8 cellular contexts compared by ENCODE assay signal in genomic region chr19:36417752-36418286, GRCh38. TPM values are rescaled to one million over a fixed set of nuclear protein-coding genes. Genes with fewer than 3 reads are reported as not detected.
DNase-seq lines count a peak whose midpoint lies in the region; TF ChIP-seq lines count a peak whose summit lies in the region.

No MANE protein-coding gene starts in this region.

- DNase-seq in activated CD4-positive, alpha-beta T cell treated with anti-CD3 and anti-CD28 coated beads, Interleukin-2, amount 10 ng/mL, durations not matched to agents 24 days and 14 days, result no peak
- no peak for DNase-seq in activated CD4-positive, alpha-beta T cell treated with anti-CD3 and anti-CD28 coated beads for 48 hours
- DNase-seq in kidney epithelial cell (ENCODE audit: low read depth) (no peak), testis (peak; percentile 22), SK-N-DZ (ENCODE audit: low spot score) (no peak), NCI-H2171 treated with DMSO at 0.1 percent for 48 hours (lab: John Stamatoyannopoulos, UW) (no peak), retina (no peak)

- intact Hi-C loops in activated CD4-positive, alpha-beta T cell treated with anti-CD3 and anti-CD28 coated beads, Interleukin-2, amount 10 ng/mL, durations not matched to agents 24 days and 14 days (cut with micrococcal nuclease), result loop anchor here (1.0 to 2.0 kb wide), 2 partner anchors 39 to 71 kb away; partner anchors contain the start of genes ZFP14 and ZNF566
- intact Hi-C loops in testis (cut with DNase I; ENCODE audit: low total_unique reads), result no loop called here

- TF ChIP-seq CTCF in kidney epithelial cell (IDR thresholded peaks at IDR 0.05; ENCODE audit: insufficient read depth, low read length, poor library complexity, severe bottlenecking) (no peak), testis (IDR thresholded peaks at IDR 0.05) (no peak)

- H3K4me1 ChIP-seq in testis, result peaks cover 9% of the 10 kb centered on the region

- 15 to 18% methylated on average over 5 to 25 of the region's 25 CpGs for WGBS in testis, 2 donors

- H3K9me3 ChIP-seq in testis, result no peaks in the 10 kb centered on the region

- H3K36me3 Mint-ChIP-seq in activated CD4-positive, alpha-beta T cell treated with anti-CD3 and anti-CD28 coated beads, Interleukin-2, amount 10 ng/mL, durations not matched to agents 24 days and 14 days (ENCODE audit: low read depth), result peaks cover 47% of the 10 kb centered on the region
- H3K36me3 Mint-ChIP-seq in activated naive CD8-positive, alpha-beta T cell, result peaks cover 30% of the 10 kb centered on the region

- H3K4me3 ChIP-seq in kidney epithelial cell (ENCODE audit: low read depth, low read length) (peak overlapping the region; percentile 70), testis (peak overlapping the region; percentile 90 to 91)

- peak overlapping the region; percentile 97 for H3K27ac Mint-ChIP-seq in activated CD4-positive, alpha-beta T cell treated with anti-CD3 and anti-CD28 coated beads, Interleukin-2, amount 10 ng/mL, durations not matched to agents 24 days and 14 days
- H3K27ac Mint-ChIP-seq in activated naive CD8-positive, alpha-beta T cell, result peak overlapping the region; percentile 92

- H3K9me3 Mint-ChIP-seq in activated CD4-positive, alpha-beta T cell treated with anti-CD3 and anti-CD28 coated beads, Interleukin-2, amount 10 ng/mL, durations not matched to agents 24 days and 14 days, result peaks cover 26% of the 10 kb centered on the region
- peaks cover 7% of the 10 kb centered on the region for H3K9me3 Mint-ChIP-seq in activated naive CD8-positive, alpha-beta T cell (ENCODE audit: low read depth)

- peak overlapping the region; percentile 96 for H3K4me3 Mint-ChIP-seq in activated CD4-positive, alpha-beta T cell treated with anti-CD3 and anti-CD28 coated beads, Interleukin-2, amount 10 ng/mL, durations not matched to agents 24 days and 14 days
- peak overlapping the region; percentile 92 for H3K4me3 Mint-ChIP-seq in activated naive CD8-positive, alpha-beta T cell

- H3K27me3 Mint-ChIP-seq in activated CD4-positive, alpha-beta T cell treated with anti-CD3 and anti-CD28 coated beads, Interleukin-2, amount 10 ng/mL, durations not matched to agents 24 days and 14 days, result peaks cover 6% of the 10 kb centered on the region
- H3K27me3 Mint-ChIP-seq in activated naive CD8-positive, alpha-beta T cell, result peaks cover 14% of the 10 kb centered on the region

- peak overlapping the region; percentile 89 to 90 for H3K27ac ChIP-seq in testis

- H3K27me3 ChIP-seq in kidney epithelial cell (ENCODE audit: control insufficient read depth, insufficient read depth, low read length) (peaks cover 2% of the 10 kb centered on the region), testis (no peaks in the 10 kb centered on the region)

- no peaks in the 10 kb centered on the region for H3K36me3 ChIP-seq in kidney epithelial cell (ENCODE audit: control insufficient read depth, insufficient read depth, low read length)
- H3K36me3 ChIP-seq in testis (ENCODE audit: low read depth, missing control alignments), result no peaks in the 10 kb centered on the region

- TF ChIP-seq POLR2A in testis (IDR thresholded peaks at IDR 0.05), result no peak

- H3K4me1 Mint-ChIP-seq in activated CD4-positive, alpha-beta T cell treated with anti-CD3 and anti-CD28 coated beads, Interleukin-2, amount 10 ng/mL, durations not matched to agents 24 days and 14 days, result peaks cover 14% of the 10 kb centered on the region
- H3K4me1 Mint-ChIP-seq in activated naive CD8-positive, alpha-beta T cell (ENCODE audit: low read depth), result peaks cover 22% of the 10 kb centered on the region

RNA-seq across cellular contexts. Expression of gene ZFP82, which starts 0.6 kb away (rescaled TPM):
- 4.4 and 4.8 TPM in 2 replicates for total RNA-seq in activated CD4-positive, alpha-beta T cell treated with anti-CD3 and anti-CD28 coated beads, Interleukin-2, amount 10 ng/mL, durations not matched to agents 24 days and 14 days
- total RNA-seq in kidney epithelial cell (4.7 and 6.0 TPM in 2 replicates), testis (1 to 10 TPM; 6.8 to 8.3 TPM)
- polyA plus RNA-seq in testis (ENCODE audit: insufficient read depth, low read depth, low replicate concordance), result 6.5 TPM
- 6.4 and 7.5 TPM in 2 replicates for polyA plus RNA-seq in SK-N-DZ (2014; cell fraction: cytosol; rRNA removed)
- polyA plus RNA-seq in SK-N-DZ (2014; cell fraction: nucleus; rRNA removed), result 7.0 and 10.3 TPM in 2 replicates

RNA-seq across cellular contexts. Expression of gene ZFP14, which starts 38.8 kb away (rescaled TPM):
- total RNA-seq in activated CD4-positive, alpha-beta T cell treated with anti-CD3 and anti-CD28 coated beads, Interleukin-2, amount 10 ng/mL, durations not matched to agents 24 days and 14 days, result 2.2 and 3.2 TPM in 2 replicates
- total RNA-seq in kidney epithelial cell (2.1 and 2.5 TPM in 2 replicates), testis (1 to 10 TPM; 3.5 to 5.1 TPM)
- polyA plus RNA-seq in testis (ENCODE audit: insufficient read depth, low read depth, low replicate concordance), result 1.1 TPM
- 4.2 and 5.4 TPM in 2 replicates for polyA plus RNA-seq in SK-N-DZ (2014; cell fraction: cytosol; rRNA removed)
- polyA plus RNA-seq in SK-N-DZ (2014; cell fraction: nucleus; rRNA removed), result 2.8 and 6.2 TPM in 2 replicates
